8 cellular contexts compared by ENCODE assay signal in the genomic region with DNA sequence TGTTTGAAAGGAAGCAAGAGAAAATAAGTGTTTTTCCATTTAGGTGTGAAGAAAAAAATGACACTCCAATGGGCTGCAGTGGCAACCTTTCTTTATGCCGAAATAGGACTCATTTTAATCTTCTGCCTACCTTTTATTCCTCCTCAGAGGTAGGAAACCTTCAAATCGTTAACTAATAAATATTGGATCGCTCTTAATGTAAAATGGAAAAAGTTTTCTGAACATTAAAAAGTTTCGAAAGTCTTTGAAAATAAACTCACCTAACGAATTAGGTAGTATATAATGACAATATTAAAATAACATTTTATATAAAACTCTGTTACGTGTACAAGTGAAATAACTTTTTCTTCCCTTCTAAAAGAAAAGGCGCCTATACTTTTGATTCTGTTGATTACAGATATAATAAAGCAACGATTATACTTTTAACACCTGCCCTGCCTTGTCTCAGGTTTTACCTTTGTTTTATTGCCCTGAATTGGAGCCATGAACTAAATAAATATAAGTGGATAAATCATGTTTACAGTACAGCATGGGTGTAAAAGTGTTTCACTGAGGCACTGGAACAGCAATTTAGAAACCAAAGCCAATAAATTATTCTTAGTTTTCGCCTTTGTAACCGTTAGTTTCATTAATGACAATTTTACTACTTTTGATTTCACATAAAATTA. TPM values are rescaled to one million over a fixed set of nuclear protein-coding genes. Genes with fewer than 3 reads are reported as not detected.
DNase-seq lines count a peak whose midpoint lies in the region; ATAC-seq, FAIRE-seq and TF ChIP-seq lines count a peak whose summit lies in the region.

No MANE protein-coding gene starts in this region.

- H3K36me3 Mint-ChIP-seq in T-helper 1 cell treated with Interleukin-12 subunit alpha and Interleukin-12 subunit beta and Interleukin-4 antibody, amounts not matched to agents 30 μg/mL and 1 μg/mL, for 36 hours (ENCODE audit: low read depth) = peaks cover 17% of the 10 kb centered on the region
- peaks cover 6% of the 10 kb centered on the region for H3K36me3 Mint-ChIP-seq in activated naive CD8-positive, alpha-beta T cell

- no peaks in the 10 kb centered on the region for H4K20me1 ChIP-seq in keratinocyte (ENCODE audit: control insufficient read depth, extremely low read depth, insufficient read depth, low read length)

- peaks cover 24% of the 10 kb centered on the region for H3K4me1 Mint-ChIP-seq in T-helper 1 cell treated with Interleukin-12 subunit alpha and Interleukin-12 subunit beta and Interleukin-4 antibody, amounts not matched to agents 30 μg/mL and 1 μg/mL, for 36 hours (ENCODE audit: low read depth)
- H3K4me1 Mint-ChIP-seq in activated naive CD8-positive, alpha-beta T cell (ENCODE audit: low read depth) = peaks cover 22% of the 10 kb centered on the region

- no peak for FAIRE-seq in keratinocyte (lab: Jason Lieb, UNC)

- peaks cover 61% of the 10 kb centered on the region for H3K79me2 ChIP-seq in keratinocyte (ENCODE audit: control insufficient read depth, insufficient read depth, low read length)

- H3K27ac Mint-ChIP-seq in T-helper 1 cell treated with Interleukin-12 subunit alpha and Interleukin-12 subunit beta and Interleukin-4 antibody, amounts not matched to agents 30 μg/mL and 1 μg/mL, for 36 hours = peak overlapping the region; percentile 57
- H3K27ac Mint-ChIP-seq in activated naive CD8-positive, alpha-beta T cell = peak overlapping the region; percentile 34

- ATAC-seq in HG02885 (IDR thresholded peaks at IDR 0.05; ENCODE audit: poor library complexity, unreplicated experiment) = no peak
- ATAC-seq in GM21381 (IDR thresholded peaks at IDR 0.05; ENCODE audit: unreplicated experiment) = no peak

- peak overlapping the region; percentile 72 for H3K4me2 ChIP-seq in keratinocyte (ENCODE audit: control insufficient read depth, extremely low read depth, insufficient read depth, low read depth, low read length)

- peak overlapping the region; percentile 95 for H3K9ac ChIP-seq in keratinocyte (ENCODE audit: control insufficient read depth, extremely low read depth, insufficient read depth, low read length)

- no peak for TF ChIP-seq CTCF in keratinocyte (optimal IDR thresholded peaks at IDR 0.05 in 1 of 3, IDR thresholded peaks at IDR 0.05 in 1 of 3, conservative IDR thresholded peaks at IDR 0.05 in 1 of 3; ENCODE audit: extremely low read depth in 1 of 3, insufficient read depth in 2 of 3, low read length in 3 of 3)

- DNase-seq in T-helper 1 cell (no peak), keratinocyte (ENCODE audit: low read depth, low spot score) (no peak), substantia nigra (lab: John Stamatoyannopoulos, UW) (no peak)
- DNase-seq in stimulated activated CD8-positive, alpha-beta memory T cell treated with anti-CD3 and anti-CD28 coated beads, Interleukin-4, amount 100 ng/mL, for 48 hours = no peak

- H3K36me3 ChIP-seq in keratinocyte (ENCODE audit: control insufficient read depth in 2 of 2, extremely low read depth in 1 of 2, insufficient read depth in 2 of 2, low read length in 2 of 2) = peaks cover 8 to 16% of the 10 kb centered on the region in 2 experiments

- no peaks in the 10 kb centered on the region for H3K9me1 ChIP-seq in keratinocyte (ENCODE audit: control insufficient read depth, extremely low read depth, insufficient read depth, low read length)

- H2AFZ ChIP-seq in keratinocyte (ENCODE audit: control insufficient read depth, low read length) = no peak overlapping the region

- H3K9me3 Mint-ChIP-seq in T-helper 1 cell treated with Interleukin-12 subunit alpha and Interleukin-12 subunit beta and Interleukin-4 antibody, amounts not matched to agents 30 μg/mL and 1 μg/mL, for 36 hours = no peaks in the 10 kb centered on the region
- no peaks in the 10 kb centered on the region for H3K9me3 Mint-ChIP-seq in activated naive CD8-positive, alpha-beta T cell (ENCODE audit: low read depth)

- no peaks in the 10 kb centered on the region for H3K9me3 ChIP-seq in keratinocyte (ENCODE audit: control insufficient read depth, low read depth, low read length)

- H3K4me1 ChIP-seq in keratinocyte (ENCODE audit: control insufficient read depth, extremely low read depth, insufficient read depth, low read length) = peaks cover 8% of the 10 kb centered on the region

- peak overlapping the region; percentile 71 for H3K4me3 Mint-ChIP-seq in T-helper 1 cell treated with Interleukin-12 subunit alpha and Interleukin-12 subunit beta and Interleukin-4 antibody, amounts not matched to agents 30 μg/mL and 1 μg/mL, for 36 hours
- peak overlapping the region; percentile 77 for H3K4me3 Mint-ChIP-seq in activated naive CD8-positive, alpha-beta T cell

- H3K27ac ChIP-seq in keratinocyte (ENCODE audit: control insufficient read depth, insufficient read depth, low read length) = peak overlapping the region; percentile 95
- H3K27ac ChIP-seq in substantia nigra (ENCODE audit: low read depth, low read length, poor library complexity, severe bottlenecking) = peak overlapping the region; percentile 69

- no peaks in the 10 kb centered on the region for H3K27me3 ChIP-seq in keratinocyte (ENCODE audit: control insufficient read depth, extremely low read depth, insufficient read depth, low read length)

- no peaks in the 10 kb centered on the region for H3K27me3 Mint-ChIP-seq in T-helper 1 cell treated with Interleukin-12 subunit alpha and Interleukin-12 subunit beta and Interleukin-4 antibody, amounts not matched to agents 30 μg/mL and 1 μg/mL, for 36 hours (ENCODE audit: low read depth)
- H3K27me3 Mint-ChIP-seq in activated naive CD8-positive, alpha-beta T cell = no peaks in the 10 kb centered on the region

- dilution Hi-C loops in keratinocyte (cut with MboI; ENCODE audit: extremely low pct_ligation_motif_present, low sequenced_read_pairs) = no loop called here

- H3K4me3 ChIP-seq in keratinocyte (ENCODE audit: control insufficient read depth in 2 of 3, extremely low read depth in 1 of 3, insufficient read depth in 2 of 3, low read depth in 1 of 3, low read length in 3 of 3) = peak overlapping the region; percentile 69 to 94 (median 83)

RNA-seq across cellular contexts. Expression of a gene that starts 0.8 kb away (rescaled TPM):
- polyA plus RNA-seq in keratinocyte = 57.1 to 141 TPM (median 94.4 TPM) in 3 replicates
- polyA plus RNA-seq in keratinocyte (2011; ENCODE audit: low read depth) = 116 TPM
- 43.8 and 90.7 TPM in 2 replicates for polyA plus RNA-seq in keratinocyte (2011; cell fraction: cytosol; rRNA removed)
- polyA plus RNA-seq in keratinocyte (2011; cell fraction: nucleus; rRNA removed) = 55.8 and 90.3 TPM in 2 replicates
- 34.4 and 124 TPM in 2 replicates for polyA plus RNA-seq in keratinocyte (2012; ENCODE audit: low replicate concordance)
- 9.2 to 61.3 TPM (median 24.5 TPM) in 3 replicates for polyA minus RNA-seq in keratinocyte
- polyA minus RNA-seq in keratinocyte (2011; cell fraction: cytosol; rRNA and poly(A)+ RNA removed) = 31.5 TPM
- 35.9 and 67.1 TPM in 2 replicates for polyA minus RNA-seq in keratinocyte (2011; cell fraction: nucleus; rRNA and poly(A)+ RNA removed)

RNA-seq across cellular contexts. Expression of a gene that starts 17.1 kb away (rescaled TPM):
- polyA plus RNA-seq in keratinocyte = 4.4 to 11.3 TPM (median 6.5 TPM) in 3 replicates
- 11.4 TPM for polyA plus RNA-seq in keratinocyte (2011; ENCODE audit: low read depth)
- polyA plus RNA-seq in keratinocyte (2011; cell fraction: cytosol; rRNA removed) = 5.2 and 8.3 TPM in 2 replicates
- polyA plus RNA-seq in keratinocyte (2011; cell fraction: nucleus; rRNA removed) = 7.6 and 8.3 TPM in 2 replicates
- polyA plus RNA-seq in keratinocyte (2012; ENCODE audit: low replicate concordance) = 6.8 and 7.6 TPM in 2 replicates
- 0.95 to 7.5 TPM (median 2.7 TPM) in 3 replicates for polyA minus RNA-seq in keratinocyte
- polyA minus RNA-seq in keratinocyte (2011; cell fraction: cytosol; rRNA and poly(A)+ RNA removed) = 2.7 TPM
- 6.8 and 7.5 TPM in 2 replicates for polyA minus RNA-seq in keratinocyte (2011; cell fraction: nucleus; rRNA and poly(A)+ RNA removed)

RNA-seq across cellular contexts. Expression of a gene that starts 17.1 kb away (rescaled TPM):
- 37.2 to 50.7 TPM (median 42.6 TPM) in 3 replicates for polyA plus RNA-seq in keratinocyte
- 70.0 TPM for polyA plus RNA-seq in keratinocyte (2011; ENCODE audit: low read depth)
- polyA plus RNA-seq in keratinocyte (2011; cell fraction: cytosol; rRNA removed) = 23.3 and 49.2 TPM in 2 replicates
- 39.2 and 51.6 TPM in 2 replicates for polyA plus RNA-seq in keratinocyte (2011; cell fraction: nucleus; rRNA removed)
- polyA plus RNA-seq in keratinocyte (2012; ENCODE audit: low replicate concordance) = 16.5 and 34.1 TPM in 2 replicates
- 13.2 to 125 TPM (median 76.5 TPM) in 3 replicates for polyA minus RNA-seq in keratinocyte
- 21.5 TPM for polyA minus RNA-seq in keratinocyte (2011; cell fraction: cytosol; rRNA and poly(A)+ RNA removed)
- 34.6 and 89.1 TPM in 2 replicates for polyA minus RNA-seq in keratinocyte (2011; cell fraction: nucleus; rRNA and poly(A)+ RNA removed)
